In genomic region chr6:122621638-122622037, GRCh38 we compare ENCODE assay signal across 20 cellular contexts. TPM values are rescaled to one million over a fixed set of nuclear protein-coding genes. Genes with fewer than 3 reads are reported as not detected.
DNase-seq lines count a peak whose midpoint lies in the region.
"Had no signal": no experiment of that assay in that cellular context is flagged by ENCODE, and none has a peak within 500 bp of the region (broad histone marks: within the 10 kb centered on the region; RNA-seq: fewer than 3 reads in every experiment).

No MANE protein-coding gene starts in this region.

- H3K27ac ChIP-seq in substantia nigra (ENCODE audit: low read depth, low read length, poor library complexity, severe bottlenecking) (no peak overlapping the region), caudate nucleus (ENCODE audit: low read depth, low read length) (no peak overlapping the region)
- H3K27ac ChIP-seq: heart left ventricle, tibial artery had no signal

- DNase-seq in DMS153 treated with DMSO at 0.1 percent for 48 hours (lab: John Stamatoyannopoulos, UW; ENCODE audit: unreplicated experiment): peak; percentile 30
- peak; percentile 58 for DNase-seq in NCI-H1092 (lab: John Stamatoyannopoulos, UW)
- DNase-seq in NCI-H2196 (lab: John Stamatoyannopoulos, UW; ENCODE audit: unreplicated experiment): peak; percentile 5
- DNase-seq in SK-N-DZ (ENCODE audit: low spot score): peak; percentile 76
- no peak for DNase-seq in substantia nigra (lab: John Stamatoyannopoulos, UW)
- no peak for DNase-seq in superior temporal gyrus (ENCODE audit: extremely low spot score)
- DNase-seq in caudate nucleus (lab: John Stamatoyannopoulos, UW): no peak
- DNase-seq: activated CD4-positive, alpha-beta T cell treated with anti-CD3 and anti-CD28 coated beads, Interleukin-2, amount 10 ng/mL, durations not matched to agents 7 days and 5 days; activated CD8-positive, alpha-beta memory T cell treated with anti-CD3 and anti-CD28 coated beads, Interleukin-2, amount 10 ng/mL, durations not matched to agents 7 days and 5 days; activated naive CD4-positive, alpha-beta T cell treated with anti-CD3 and anti-CD28 coated beads, Interleukin-2, amount 10 ng/mL, durations not matched to agents 7 days and 5 days; amniotic stem cell; CD4-positive, alpha-beta T cell; effector CD8-positive, alpha-beta T cell; heart left ventricle; MV-4-11; NCI-H2227 treated with DMSO at 0.1 percent for 48 hours; RPMI8226; stimulated activated naive CD4-positive, alpha-beta T cell treated with Interleukin-2 at 50 U/mL for 16 hours; tibial artery; WERI-Rb-1 had no signal

RNA-seq across cellular contexts. Expression of gene PKIB, which starts 11.4 kb away (rescaled TPM):
- polyA plus RNA-seq in SK-N-DZ (2014; cell fraction: cytosol; rRNA removed): 12.4 and 15.8 TPM in 2 replicates
- polyA plus RNA-seq in SK-N-DZ (2014; cell fraction: nucleus; rRNA removed): 2.3 and 7.3 TPM in 2 replicates

Comparison
In these comparisons a context has a peak if more than half of its experiments do, and no peak if none do; other contexts are left out.
1. DNase-seq: peak in DMS153 treated with DMSO at 0.1 percent for 48 hours (single experiment), NCI-H1092 (single experiment), NCI-H2196 (single experiment) and SK-N-DZ (single experiment); none in substantia nigra (0 of 49), superior temporal gyrus (single experiment) and caudate nucleus (0 of 61).